Comparison of ENCODE assay signal across 8 cellular contexts in the genomic region with DNA sequence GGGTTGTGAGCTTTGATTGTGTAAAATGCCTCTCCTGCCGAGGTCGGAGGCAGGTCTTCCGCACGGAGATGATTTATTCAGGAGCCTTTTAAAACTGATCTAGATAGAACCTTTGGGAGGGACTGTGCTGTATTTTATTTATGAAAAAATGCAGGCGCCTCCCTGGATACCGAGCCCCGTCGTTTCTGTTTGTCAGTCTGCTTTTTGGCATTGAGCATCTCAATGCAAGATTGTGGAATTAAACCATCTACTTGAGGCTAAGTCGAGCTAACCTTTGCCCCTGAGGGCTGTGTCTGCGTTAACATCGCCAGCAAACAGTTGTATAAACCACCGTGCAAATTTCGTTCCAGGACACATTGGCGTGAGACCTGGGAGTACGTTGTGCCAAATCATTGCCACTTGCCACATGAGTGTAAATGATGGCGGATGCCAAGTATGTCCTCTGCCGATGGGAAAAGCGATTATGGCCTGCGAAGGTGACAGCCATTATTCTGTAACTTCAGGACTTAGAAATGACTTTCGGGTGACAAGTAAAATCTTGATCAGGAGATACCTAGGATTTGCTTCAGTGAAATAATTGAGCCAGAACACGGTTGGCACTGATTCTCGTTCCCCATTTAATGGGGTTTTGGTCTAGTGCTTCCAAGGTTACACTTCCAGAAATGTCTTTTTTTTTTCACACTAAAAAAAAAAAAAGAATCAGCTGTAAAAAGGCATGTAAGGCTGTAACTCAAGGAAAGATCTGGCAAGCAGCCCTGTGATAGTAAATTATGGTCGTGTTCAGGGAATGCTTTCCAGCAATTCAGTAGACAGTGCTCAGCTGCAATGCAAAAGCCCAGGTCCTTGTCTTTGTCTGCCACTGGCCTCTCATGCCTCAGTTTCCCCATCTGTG. TPM values are rescaled to one million over a fixed set of nuclear protein-coding genes. Genes with fewer than 3 reads are reported as not detected.
DNase-seq lines count a peak whose midpoint lies in the region; ATAC-seq, FAIRE-seq and TF ChIP-seq lines count a peak whose summit lies in the region.

No MANE protein-coding gene starts in this region.

- H3K27me3 ChIP-seq in HepG2 (ENCODE audit: control insufficient read depth in 1 of 2, insufficient read depth in 2 of 2, low read length in 2 of 2) = no peaks in the 10 kb centered on the region
- H3K27me3 ChIP-seq in transverse colon = no peaks in the 10 kb centered on the region
- no peaks in the 10 kb centered on the region for H3K27me3 ChIP-seq in pancreas

- intact Hi-C loops in HepG2 (cut with micrococcal nuclease; ENCODE audit: unreplicated experiment) = no loop called here
- intact Hi-C loops in transverse colon (cut with DNase I; ENCODE audit: low total_unique reads) = no loop called here
- intact Hi-C loops in pancreas (cut with DNase I) = no loop called here

- H3K27ac ChIP-seq in HepG2 (ENCODE audit: extremely low read length, insufficient read depth, low read length) (no peak overlapping the region), transverse colon (peak overlapping the region; percentile 91 to 99 (median 94)), pancreas (no peak overlapping the region)

- TF ChIP-seq CTCF in astrocyte of the cerebellum (IDR thresholded peaks at IDR 0.05; ENCODE audit: low read depth, low read length, missing control alignments) (no peak), HepG2 (CRISPR knock-in tag; IDR thresholded peaks at IDR 0.05) (no peak), transverse colon (IDR thresholded peaks at IDR 0.05) (no peak), pancreas (IDR thresholded peaks at IDR 0.05) (no peak)

- POLR2A ChIA-PET in HepG2 (lab: Yijun Ruan, JAX) = interaction anchor here (1.4 to 1.9 kb wide), 2 partner anchors 17 to 65 kb away, joined by 5 to 10 read pairs; no protein-coding TSS in a partner anchor

- TF ChIP-seq POLR2A in HepG2 (IDR thresholded peaks at IDR 0.05; ENCODE audit: insufficient read depth in 1 of 2, low read depth in 2 of 2, low read length in 2 of 2) (no peak), transverse colon (IDR thresholded peaks at IDR 0.05) (no peak)

- FAIRE-seq in HepG2 (lab: Jason Lieb, UNC) (no peak), pancreas (lab: Jason Lieb, UNC) (no peak)

- no peak for TF ChIP-seq RAD21 in HepG2 (CRISPR knock-in tag; IDR thresholded peaks at IDR 0.05)

- H3K36me3 Mint-ChIP-seq in activated CD8-positive, alpha-beta memory T cell treated with anti-CD3 and anti-CD28 coated beads, Interleukin-2, amount 10 ng/mL, durations not matched to agents 7 days and 5 days = peaks cover 16% of the 10 kb centered on the region

- peak overlapping the region; percentile 81 for H3K9ac ChIP-seq in HepG2 (ENCODE audit: insufficient read depth, low read depth, low read length)

- H2AFZ ChIP-seq in HepG2 (ENCODE audit: low read length) = no peak overlapping the region

- 64% methylated on average over 23 of the region's 23 CpGs for whole genome bisulfite sequencing in HepG2 (ENCODE audit: low lambda C conversion rate)
- WGBS in transverse colon (ENCODE audit: low coverage in 1 of 2), 2 donors = 28 to 47% methylated on average over 5 to 23 of the region's 23 CpGs
- 29 to 31% methylated on average over 23 of the region's 23 CpGs for WGBS in pancreas, 2 donors

- ATAC-seq in activated CD8-positive, alpha-beta memory T cell treated with anti-CD3 and anti-CD28 coated beads, Interleukin-2, amount 10 ng/mL, durations not matched to agents 7 days and 5 days = no peak
- ATAC-seq in HepG2 (no peak), pancreas (no peak)

- H3K27me3 Mint-ChIP-seq in activated CD8-positive, alpha-beta memory T cell treated with anti-CD3 and anti-CD28 coated beads, Interleukin-2, amount 10 ng/mL, durations not matched to agents 7 days and 5 days = no peaks in the 10 kb centered on the region

- peaks cover 14% of the 10 kb centered on the region for H3K4me1 Mint-ChIP-seq in activated CD8-positive, alpha-beta memory T cell treated with anti-CD3 and anti-CD28 coated beads, Interleukin-2, amount 10 ng/mL, durations not matched to agents 7 days and 5 days

- H3K9me3 Mint-ChIP-seq in activated CD8-positive, alpha-beta memory T cell treated with anti-CD3 and anti-CD28 coated beads, Interleukin-2, amount 10 ng/mL, durations not matched to agents 7 days and 5 days (ENCODE audit: low read depth) = no peaks in the 10 kb centered on the region

- H3K79me2 ChIP-seq in HepG2 (ENCODE audit: insufficient read depth, low read length) = peaks cover 10% of the 10 kb centered on the region

- no peak for DNase-seq in activated CD8-positive, alpha-beta memory T cell treated with anti-CD3 and anti-CD28 coated beads, Interleukin-2, amount 10 ng/mL, durations not matched to agents 7 days and 5 days
- DNase-seq in activated CD8-positive, alpha-beta memory T cell treated with anti-CD3 and anti-CD28 coated beads for 24 hours = no peak
- DNase-seq in astrocyte of the cerebellum (ENCODE audit: low read depth) (no peak), HepG2 (ENCODE audit: low spot score) (no peak), transverse colon (peak; percentile 43), ureter (ENCODE audit: low spot score) (no peak), pancreas (no peak)
- DNase-seq in activated CD4-positive, alpha-beta T cell treated with anti-CD3 and anti-CD28 coated beads, Interleukin-2, amount 50 U/mL, for 48 hours = no peak

- H3K9me3 ChIP-seq in HepG2 (ENCODE audit: low read length) (no peaks in the 10 kb centered on the region), transverse colon (no peaks in the 10 kb centered on the region), pancreas (no peaks in the 10 kb centered on the region)

- CTCF ChIA-PET in activated CD8-positive, alpha-beta memory T cell treated with anti-CD3 and anti-CD28 coated beads, Interleukin-2, amount 10 ng/mL, durations not matched to agents 7 days and 5 days (lab: Charles Lee) = interaction anchor here (0.8 to 1.4 kb wide), 4 partner anchors 27 to 111 kb away, joined by 3 to 5 read pairs (median 4); a partner anchor contains a TSS
- CTCF ChIA-PET in HepG2 (lab: Yijun Ruan, JAX; ENCODE audit: low intra/inter-chr PET ratio, low total read pairs) = no interaction called here

- peak overlapping the region; percentile 75 for H3K4me3 Mint-ChIP-seq in activated CD8-positive, alpha-beta memory T cell treated with anti-CD3 and anti-CD28 coated beads, Interleukin-2, amount 10 ng/mL, durations not matched to agents 7 days and 5 days

- TF ChIP-seq EP300 in HepG2 (IDR thresholded peaks at IDR 0.05; ENCODE audit: low read depth in 2 of 2, low read length in 2 of 2) (no peak), HepG2 (CRISPR knock-in tag; IDR thresholded peaks at IDR 0.05; ENCODE audit: borderline replicate concordance) (no peak), transverse colon (IDR thresholded peaks at IDR 0.05; ENCODE audit: low read depth) (no peak)

- in situ Hi-C loops in astrocyte of the cerebellum (cut with HindIII; ENCODE audit: low sequenced_read_pairs) (no loop called here), HepG2 (cut with HindIII; ENCODE audit: extremely low pct_ligation_motif_present, low pct_unique_long_range_greater_than_20kb) (no loop called here), transverse colon (cut with MboI; ENCODE audit: low pct_ligation_motif_present in 1 of 4, low pct_unique_long_range_greater_than_20kb in 1 of 4, low sequenced_read_pairs in 3 of 4) (no loop called here)

- H3K4me1 ChIP-seq in HepG2 (ENCODE audit: insufficient read depth, low read length) (peaks cover 19% of the 10 kb centered on the region), transverse colon (peaks cover 15 to 34% (median 31%) of the 10 kb centered on the region in 4 donors), pancreas (peaks cover 0 to 9% (median 0%) of the 10 kb centered on the region in 3 donors)

- peak overlapping the region; percentile 93 for H3K4me2 ChIP-seq in HepG2 (ENCODE audit: low read depth, low read length)

- no TSS peak for BruUV-seq in HepG2 (replicated peaks; lab: Mats Ljungman, UMichigan)

- H4K20me1 ChIP-seq in HepG2 (ENCODE audit: insufficient read depth, low read length) = no peaks in the 10 kb centered on the region

- peaks cover 6 to 18% of the 10 kb centered on the region in 2 experiments; a peak in 4 of 5 replicates for H3K36me3 ChIP-seq in HepG2 (replicated peaks in 1 of 2; ENCODE audit: control insufficient read depth in 1 of 2, insufficient read depth in 2 of 2, low read length in 2 of 2)
- peaks cover 0 to 15% (median 5%) of the 10 kb centered on the region in 4 donors for H3K36me3 ChIP-seq in transverse colon
- peaks cover 0 to 7% (median 3%) of the 10 kb centered on the region in 3 donors for H3K36me3 ChIP-seq in pancreas

- no peak overlapping the region for H3K27ac Mint-ChIP-seq in activated CD8-positive, alpha-beta memory T cell treated with anti-CD3 and anti-CD28 coated beads, Interleukin-2, amount 10 ng/mL, durations not matched to agents 7 days and 5 days

- peak overlapping the region; percentile 84 for H3K4me3 ChIP-seq in astrocyte of the cerebellum (ENCODE audit: low read depth, low read length)
- peak overlapping the region; percentile 56 to 97 (median 87) for H3K4me3 ChIP-seq in HepG2 (replicated peaks in 1 of 3; ENCODE audit: insufficient read depth in 1 of 3, low read depth in 2 of 3, low read length in 3 of 3)
- H3K4me3 ChIP-seq in transverse colon = peak overlapping the region in 3 of 4 donors; percentile 93 to 97 (median 93)
- peak overlapping the region in 2 of 4 donors; percentile 78 to 80 for H3K4me3 ChIP-seq in pancreas

RNA-seq across cellular contexts. Expression of a gene that starts 27.5 kb away (rescaled TPM):
- 100 to 1,000 TPM; 124 to 135 TPM for total RNA-seq in activated CD8-positive, alpha-beta memory T cell treated with anti-CD3 and anti-CD28 coated beads, Interleukin-2, amount 10 ng/mL, durations not matched to agents 7 days and 5 days
- total RNA-seq in HepG2 (2016; rRNA removed; fragmentation: Illumina TruSeq; extraction: Trizol) = 41.9 and 66.9 TPM in 2 replicates
- 18.8 and 21.5 TPM in 2 replicates for total RNA-seq in HepG2 (2016; cell fraction: cytosol; rRNA removed; fragmentation: Illumina TruSeq; extraction: Trizol; ENCODE audit: low read depth)
- total RNA-seq in HepG2 (2016; cell fraction: insoluble cytoplasmic fraction; rRNA removed; fragmentation: Illumina TruSeq; extraction: Trizol) = 44.6 and 65.2 TPM in 2 replicates
- total RNA-seq in HepG2 (2016; cell fraction: membrane; rRNA removed; fragmentation: Illumina TruSeq; extraction: Trizol) = 20.5 and 26.2 TPM in 2 replicates
- 38.7 and 47.0 TPM in 2 replicates for total RNA-seq in HepG2 (2016; cell fraction: nucleus; rRNA removed; fragmentation: Illumina TruSeq; extraction: Trizol)
- 34.3 and 39.2 TPM in 2 replicates for polyA plus RNA-seq in HepG2 (2011; rRNA removed)
- polyA plus RNA-seq in HepG2 (2011; cell fraction: cytosol; rRNA removed) = 40.7 and 105 TPM in 2 replicates
- polyA plus RNA-seq in HepG2 (2011; cell fraction: nucleus; rRNA removed) = 81.3 and 103 TPM in 2 replicates
- 23.8 and 33.4 TPM in 2 replicates for polyA plus RNA-seq in HepG2 (2012)
- polyA plus RNA-seq in HepG2 (2016; cell fraction: cytosol; fragmentation: Illumina TruSeq; extraction: Trizol; ENCODE audit: low read depth) = 23.8 and 28.5 TPM in 2 replicates
- polyA plus RNA-seq in HepG2 (2016; cell fraction: insoluble cytoplasmic fraction; fragmentation: Illumina TruSeq; extraction: Trizol; ENCODE audit: low read depth) = 44.9 and 52.6 TPM in 2 replicates
- 17.9 and 21.2 TPM in 2 replicates for polyA plus RNA-seq in HepG2 (2016; cell fraction: membrane; fragmentation: Illumina TruSeq; extraction: Trizol; ENCODE audit: low read depth)
- 72.2 and 84.5 TPM in 2 replicates for polyA plus RNA-seq in HepG2 (2016; cell fraction: nucleus; fragmentation: Illumina TruSeq; extraction: Trizol; ENCODE audit: insufficient read depth, low read depth)
- polyA minus RNA-seq in HepG2 (2011; rRNA and poly(A)+ RNA removed; ENCODE audit: low replicate concordance) = 40.5 and 74.3 TPM in 2 replicates
- 34.4 and 46.1 TPM in 2 replicates for polyA minus RNA-seq in HepG2 (2011; cell fraction: cytosol; rRNA and poly(A)+ RNA removed)
- 8.9 and 9.0 TPM in 2 replicates for polyA minus RNA-seq in HepG2 (2011; cell fraction: nucleus; rRNA and poly(A)+ RNA removed)
- total RNA-seq in transverse colon = 100 to 1,000 TPM in 3 of 4 donors, 10 to 100 TPM in 1; 32.2 to 196 (median 156) TPM
- 93.5 TPM for total RNA-seq in ureter
- 10 to 100 TPM; 32.1 to 56.3 (median 42.5) TPM for total RNA-seq in pancreas
- polyA plus RNA-seq in pancreas = 10 to 100 TPM; 57.8 to 70.8 TPM

RNA-seq across cellular contexts. Expression of a gene that starts 45.1 kb away (rescaled TPM):
- 10 to 100 TPM; 19.3 to 20.4 TPM for total RNA-seq in activated CD8-positive, alpha-beta memory T cell treated with anti-CD3 and anti-CD28 coated beads, Interleukin-2, amount 10 ng/mL, durations not matched to agents 7 days and 5 days
- total RNA-seq in HepG2 (2016; rRNA removed; fragmentation: Illumina TruSeq; extraction: Trizol) (113 and 124 TPM in 2 replicates), transverse colon (1 to 10 TPM; 1.4 to 4.4 (median 2.9) TPM), ureter (9.3 TPM), pancreas (100 to 1,000 TPM in 1 of 6 donors, 10 to 100 TPM in 5; 46.2 to 116 (median 64.4) TPM)
- total RNA-seq in HepG2 (2016; cell fraction: cytosol; rRNA removed; fragmentation: Illumina TruSeq; extraction: Trizol; ENCODE audit: low read depth) = 167 and 206 TPM in 2 replicates
- total RNA-seq in HepG2 (2016; cell fraction: insoluble cytoplasmic fraction; rRNA removed; fragmentation: Illumina TruSeq; extraction: Trizol) = 112 and 125 TPM in 2 replicates
- total RNA-seq in HepG2 (2016; cell fraction: membrane; rRNA removed; fragmentation: Illumina TruSeq; extraction: Trizol) = 130 and 170 TPM in 2 replicates
- 42.6 and 51.4 TPM in 2 replicates for total RNA-seq in HepG2 (2016; cell fraction: nucleus; rRNA removed; fragmentation: Illumina TruSeq; extraction: Trizol)
- polyA plus RNA-seq in HepG2 (2011; rRNA removed) (115 and 120 TPM in 2 replicates), pancreas (100 to 1,000 TPM in 1 of 2 donors, 10 to 100 TPM in 1; 65.2 to 200 TPM)
- polyA plus RNA-seq in HepG2 (2011; cell fraction: cytosol; rRNA removed) = 103 and 156 TPM in 2 replicates
- polyA plus RNA-seq in HepG2 (2011; cell fraction: nucleus; rRNA removed) = 88.3 and 90.1 TPM in 2 replicates
- polyA plus RNA-seq in HepG2 (2012) = 74.3 and 76.0 TPM in 2 replicates
- 282 and 316 TPM in 2 replicates for polyA plus RNA-seq in HepG2 (2016; cell fraction: cytosol; fragmentation: Illumina TruSeq; extraction: Trizol; ENCODE audit: low read depth)
- 152 and 183 TPM in 2 replicates for polyA plus RNA-seq in HepG2 (2016; cell fraction: insoluble cytoplasmic fraction; fragmentation: Illumina TruSeq; extraction: Trizol; ENCODE audit: low read depth)
- 195 and 222 TPM in 2 replicates for polyA plus RNA-seq in HepG2 (2016; cell fraction: membrane; fragmentation: Illumina TruSeq; extraction: Trizol; ENCODE audit: low read depth)
- polyA plus RNA-seq in HepG2 (2016; cell fraction: nucleus; fragmentation: Illumina TruSeq; extraction: Trizol; ENCODE audit: insufficient read depth, low read depth) = 119 and 134 TPM in 2 replicates
- polyA minus RNA-seq in HepG2 (2011; rRNA and poly(A)+ RNA removed; ENCODE audit: low replicate concordance) = 46.3 and 144 TPM in 2 replicates
- polyA minus RNA-seq in HepG2 (2011; cell fraction: cytosol; rRNA and poly(A)+ RNA removed) = 48.8 and 63.0 TPM in 2 replicates
- 20.3 and 21.1 TPM in 2 replicates for polyA minus RNA-seq in HepG2 (2011; cell fraction: nucleus; rRNA and poly(A)+ RNA removed)

RNA-seq across cellular contexts. Expression of a gene that starts 51.2 kb away (rescaled TPM):
- 100 to 1,000 TPM; 275 to 283 TPM for total RNA-seq in activated CD8-positive, alpha-beta memory T cell treated with anti-CD3 and anti-CD28 coated beads, Interleukin-2, amount 10 ng/mL, durations not matched to agents 7 days and 5 days
- 50.5 and 79.2 TPM in 2 replicates for total RNA-seq in HepG2 (2016; rRNA removed; fragmentation: Illumina TruSeq; extraction: Trizol)
- 72.9 and 77.7 TPM in 2 replicates for total RNA-seq in HepG2 (2016; cell fraction: cytosol; rRNA removed; fragmentation: Illumina TruSeq; extraction: Trizol; ENCODE audit: low read depth)
- 43.4 and 84.1 TPM in 2 replicates for total RNA-seq in HepG2 (2016; cell fraction: insoluble cytoplasmic fraction; rRNA removed; fragmentation: Illumina TruSeq; extraction: Trizol)
- 104 and 106 TPM in 2 replicates for total RNA-seq in HepG2 (2016; cell fraction: membrane; rRNA removed; fragmentation: Illumina TruSeq; extraction: Trizol)
- 38.3 and 43.3 TPM in 2 replicates for total RNA-seq in HepG2 (2016; cell fraction: nucleus; rRNA removed; fragmentation: Illumina TruSeq; extraction: Trizol)
- 58.7 and 63.3 TPM in 2 replicates for polyA plus RNA-seq in HepG2 (2011; rRNA removed)
- 37.8 and 48.2 TPM in 2 replicates for polyA plus RNA-seq in HepG2 (2011; cell fraction: cytosol; rRNA removed)
- polyA plus RNA-seq in HepG2 (2011; cell fraction: nucleus; rRNA removed) = 99.5 and 105 TPM in 2 replicates
- 48.3 and 71.8 TPM in 2 replicates for polyA plus RNA-seq in HepG2 (2012)
- 108 and 114 TPM in 2 replicates for polyA plus RNA-seq in HepG2 (2016; cell fraction: cytosol; fragmentation: Illumina TruSeq; extraction: Trizol; ENCODE audit: low read depth)
- polyA plus RNA-seq in HepG2 (2016; cell fraction: insoluble cytoplasmic fraction; fragmentation: Illumina TruSeq; extraction: Trizol; ENCODE audit: low read depth) = 86.3 and 104 TPM in 2 replicates
- polyA plus RNA-seq in HepG2 (2016; cell fraction: membrane; fragmentation: Illumina TruSeq; extraction: Trizol; ENCODE audit: low read depth) = 117 and 124 TPM in 2 replicates
- polyA plus RNA-seq in HepG2 (2016; cell fraction: nucleus; fragmentation: Illumina TruSeq; extraction: Trizol; ENCODE audit: insufficient read depth, low read depth) = 140 and 145 TPM in 2 replicates
- 26.8 and 58.6 TPM in 2 replicates for polyA minus RNA-seq in HepG2 (2011; rRNA and poly(A)+ RNA removed; ENCODE audit: low replicate concordance)
- 32.1 and 33.1 TPM in 2 replicates for polyA minus RNA-seq in HepG2 (2011; cell fraction: cytosol; rRNA and poly(A)+ RNA removed)
- polyA minus RNA-seq in HepG2 (2011; cell fraction: nucleus; rRNA and poly(A)+ RNA removed) = 35.5 and 41.4 TPM in 2 replicates
- 10 to 100 TPM; 36.3 to 77.2 (median 41.6) TPM for total RNA-seq in transverse colon
- 137 TPM for total RNA-seq in ureter
- 10 to 100 TPM; 35.3 to 67.4 (median 48.7) TPM for total RNA-seq in pancreas
- polyA plus RNA-seq in pancreas = 10 to 100 TPM; 63.8 to 64.4 TPM

Comparison
In these comparisons a context has a peak if more than half of its experiments do, and no peak if none do; other contexts are left out.
1. H3K27ac ChIP-seq: peak in transverse colon (4 of 4); none in HepG2 (single experiment) and pancreas (0 of 4).